In genomic region chr20:62420846-62421715, GRCh38 we compare ENCODE assay signal across 1 cellular context.
A peak's percentile ranks its signal among the peaks of the same experiment; 100 is the strongest.
TF ChIP-seq lines count a peak whose summit lies in the region.

No MANE protein-coding gene starts in this region.

TF ChIP-seq in HEK293, 187 proteins besides CTCF, POLR2A, EP300 and RAD21 (continued from another document):
- TF ChIP-seq ZNF571 (tag by site-specific recombination; IDR thresholded peaks at IDR 0.05) (no peak), ZNF2 (tag by site-specific recombination; IDR thresholded peaks at IDR 0.05) (no peak), ZNF132 (tag by site-specific recombination; IDR thresholded peaks at IDR 0.05; ENCODE audit: borderline replicate concordance) (no peak), INSM2 (tag by site-specific recombination; IDR thresholded peaks at IDR 0.05) (no peak), ZNF157 (tag by site-specific recombination; IDR thresholded peaks at IDR 0.05) (no peak), ZSCAN4 (tag by site-specific recombination; IDR thresholded peaks at IDR 0.05) (peak; percentile 92), GLI2 (tag by site-specific recombination; IDR thresholded peaks at IDR 0.05; ENCODE audit: borderline replicate concordance, low read depth) (no peak), WT1 (tag by site-specific recombination; IDR thresholded peaks at IDR 0.05) (no peak)
